In the genomic region with DNA sequence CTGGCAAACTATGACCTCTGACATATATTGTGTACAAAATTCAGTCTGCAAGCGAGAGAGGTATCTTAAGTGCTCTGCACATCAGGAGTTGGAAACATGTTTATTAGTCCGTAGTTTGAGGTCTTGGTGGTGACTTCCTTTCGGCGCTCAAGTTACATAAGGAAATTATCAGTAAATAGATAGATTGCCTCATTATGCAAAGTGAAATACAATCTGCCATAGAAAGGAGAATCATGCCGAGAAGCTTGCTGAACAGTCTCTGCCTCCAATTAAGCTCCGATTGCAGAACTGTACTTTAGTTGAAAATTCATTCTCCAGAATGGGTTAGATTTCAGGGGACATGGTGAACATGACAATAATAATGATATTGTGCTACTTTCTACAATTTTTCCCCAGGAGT, we compare ENCODE assay signal across 16 cellular contexts.
"Had no signal": no experiment of that assay in that cellular context is flagged by ENCODE, and none has a peak within 500 bp of the region (broad histone marks: within the 10 kb centered on the region; RNA-seq: fewer than 3 reads in every experiment).

No MANE protein-coding gene starts in this region.

- DNase-seq: activated CD4-positive, alpha-beta T cell treated with anti-CD3 and anti-CD28 coated beads for 48 hours; activated CD8-positive, alpha-beta T cell treated with anti-CD3 and anti-CD28 coated beads for 36 hours; activated gamma-delta T cell; activated T-cell treated with anti-CD3 and anti-CD28 coated beads, Interleukin-2, amount 50 U/mL, for 48 hours; amygdala; hypothalamus; kidney; left ventricle myocardium superior; mucosa of descending colon; naive thymus-derived CD4-positive, alpha-beta T cell; ovary; stimulated activated CD4-positive, alpha-beta T cell treated with anti-CD3 and anti-CD28 coated beads, Interleukin-12 subunit alpha, Interleukin-12 subunit beta, amount 100 ng/mL, for 4 hours; stimulated activated CD4-positive, alpha-beta T cell treated with anti-CD3 and anti-CD28 coated beads, Interleukin-2, amount 100 ng/mL, for 24 hours had no signal

- H3K27ac ChIP-seq: coronary artery, esophagus muscularis mucosa, ovary had no signal

- H3K4me3 ChIP-seq: coronary artery, esophagus muscularis mucosa, mucosa of descending colon, ovary had no signal

- H3K27me3 ChIP-seq: esophagus muscularis mucosa, ovary had no signal

- ATAC-seq: activated CD8-positive, alpha-beta T cell treated with anti-CD3 and anti-CD28 coated beads for 36 hours; left ventricle myocardium superior; mucosa of descending colon; naive thymus-derived CD4-positive, alpha-beta T cell; WTC11 had no signal

- H3K9me3 ChIP-seq: esophagus muscularis mucosa, mucosa of descending colon, ovary had no signal

- H3K36me3 ChIP-seq: esophagus muscularis mucosa, ovary had no signal
